Comparison of ENCODE assay signal across 16 cellular contexts in the genomic region with DNA sequence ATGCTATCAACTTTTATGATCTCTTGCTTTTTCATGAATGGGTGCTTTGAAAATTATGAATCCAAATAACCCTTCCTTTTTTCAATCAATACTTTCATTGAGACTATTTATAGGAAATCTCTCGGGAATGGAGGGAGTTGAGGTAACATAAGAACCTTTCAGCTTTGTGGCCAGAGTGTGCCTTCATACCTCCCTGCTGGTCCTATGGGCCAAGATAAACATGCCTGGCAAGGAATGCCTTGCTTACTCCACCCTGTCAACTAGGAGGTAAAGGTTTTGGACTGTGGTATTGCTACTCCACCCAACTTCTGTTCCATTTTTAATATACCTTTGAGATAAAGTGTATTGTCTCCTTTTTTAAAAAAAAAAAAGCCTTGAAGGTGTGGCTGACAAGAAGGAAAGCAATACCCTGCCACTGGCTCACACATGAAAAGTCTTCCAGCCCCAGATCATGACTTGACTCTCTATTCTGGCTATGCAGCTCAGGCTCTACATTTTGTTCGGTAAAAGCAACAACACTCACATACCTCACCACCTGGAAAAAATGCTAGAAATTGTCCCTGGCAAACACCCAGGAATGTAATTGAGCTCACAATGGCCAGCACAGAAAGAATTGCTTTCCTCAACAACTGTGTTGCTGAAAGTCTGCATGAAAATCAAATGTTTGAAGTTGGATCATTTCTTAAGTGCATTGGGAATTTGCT. TPM values are rescaled to one million over a fixed set of nuclear protein-coding genes. Genes with fewer than 3 reads are reported as not detected.
DNase-seq lines count a peak whose midpoint lies in the region; ATAC-seq and TF ChIP-seq lines count a peak whose summit lies in the region.
"Had no signal": no experiment of that assay in that cellular context is flagged by ENCODE, and none has a peak within 500 bp of the region (broad histone marks: within the 10 kb centered on the region; RNA-seq: fewer than 3 reads in every experiment).

No MANE protein-coding gene starts in this region.

- H3K27ac Mint-ChIP-seq in GM23338, result no peak overlapping the region
- H3K27ac Mint-ChIP-seq: activated naive CD8-positive, alpha-beta T cell treated with anti-CD3 and anti-CD28 coated beads, Interleukin-2, amount 10 ng/mL, durations not matched to agents 7 days and 5 days had no signal

- H3K79me2 ChIP-seq in GM23338 (replicated peaks; ENCODE audit: insufficient read depth), result no peaks in the 10 kb centered on the region

- H3K27me3 ChIP-seq in GM23338 (ENCODE audit: insufficient read depth) (no peaks in the 10 kb centered on the region), HAP-1 (ENCODE audit: low read depth) (peaks cover 7% of the 10 kb centered on the region)
- H3K27me3 ChIP-seq: BE2C had no signal

- intact Hi-C loops in sciatic nerve (cut with DNase I), result no loop called here

- DNase-seq in GM23338 (ENCODE audit: low spot score) (no peak), amniotic epithelial cell (ENCODE audit: low read depth) (peak; percentile 63), fibroblast of the aortic adventitia (ENCODE audit: low read depth) (peak; percentile 76), sciatic nerve (ENCODE audit: low spot score) (no peak), 8988T (no peak), HAP-1 (ENCODE audit: low spot score in 2 of 2) (no peak), RPMI8226 (no peak)
- DNase-seq: activated CD4-positive, alpha-beta T cell treated with anti-CD3 and anti-CD28 coated beads for 1 hour; activated naive CD8-positive, alpha-beta T cell treated with anti-CD3 and anti-CD28 coated beads, Interleukin-2, amount 10 ng/mL, durations not matched to agents 7 days and 5 days; BE2C; GOT3; NCI-H1694; NCI-H524 treated with DMSO at 0.1 percent for 48 hours had no signal

- ATAC-seq in GM23338, result no peak
- ATAC-seq in sciatic nerve, result peak; percentile 47
- no peak for ATAC-seq in HG03196 (IDR thresholded peaks at IDR 0.05; ENCODE audit: unreplicated experiment)
- ATAC-seq: K562 had no signal

- H3K36me3 Mint-ChIP-seq in GM23338 (ENCODE audit: low read depth), result no peaks in the 10 kb centered on the region
- H3K36me3 Mint-ChIP-seq: activated naive CD8-positive, alpha-beta T cell treated with anti-CD3 and anti-CD28 coated beads, Interleukin-2, amount 10 ng/mL, durations not matched to agents 7 days and 5 days had no signal

- H3K4me2 ChIP-seq in GM23338, result no peak overlapping the region

- no peaks in the 10 kb centered on the region for H4K20me1 ChIP-seq in GM23338 (replicated peaks; ENCODE audit: insufficient read depth)

- TF ChIP-seq CTCF in GM23338 (conservative IDR thresholded peaks at IDR 0.05; ENCODE audit: low read depth in 2 of 2) (no peak), fibroblast of the aortic adventitia (IDR thresholded peaks at IDR 0.05; ENCODE audit: insufficient read depth, low read length) (no peak)

- H3K27ac ChIP-seq in GM23338 (ENCODE audit: low read depth), result no peak overlapping the region

- no peaks in the 10 kb centered on the region for H3K9me3 Mint-ChIP-seq in GM23338
- H3K9me3 Mint-ChIP-seq: activated naive CD8-positive, alpha-beta T cell treated with anti-CD3 and anti-CD28 coated beads, Interleukin-2, amount 10 ng/mL, durations not matched to agents 7 days and 5 days had no signal

- H3K36me3 ChIP-seq in GM23338 (ENCODE audit: insufficient read depth) (no peaks in the 10 kb centered on the region), HAP-1 (replicated peaks) (no peaks in the 10 kb centered on the region)
- H3K36me3 ChIP-seq: BE2C had no signal

- H3K27me3 Mint-ChIP-seq in GM23338 (ENCODE audit: insufficient read depth, low read depth, poor library complexity), result no peaks in the 10 kb centered on the region

- no peaks in the 10 kb centered on the region for H3K9me3 ChIP-seq in HAP-1
- H3K9me3 ChIP-seq: BE2C had no signal

- 0 out of 2 replicates have a peak overlapping the region, but pooled peaks have one; percentile 20 for H2AFZ ChIP-seq in GM23338

- no peak overlapping the region for H3K4me3 ChIP-seq in GM23338
- no peak overlapping the region for H3K4me3 ChIP-seq in fibroblast of the aortic adventitia (ENCODE audit: low read depth, low read length)
- H3K4me3 ChIP-seq in HAP-1, result no peak overlapping the region
- H3K4me3 ChIP-seq: K562 had no signal

- H3K9me2 ChIP-seq in GM23338 (ENCODE audit: insufficient read depth), result no peaks in the 10 kb centered on the region

- peaks cover 5% of the 10 kb centered on the region; the same call in 2 of the 3 replicates for H3K4me1 Mint-ChIP-seq in GM23338
- H3K4me1 Mint-ChIP-seq: activated naive CD8-positive, alpha-beta T cell treated with anti-CD3 and anti-CD28 coated beads, Interleukin-2, amount 10 ng/mL, durations not matched to agents 7 days and 5 days had no signal

- no peaks in the 10 kb centered on the region for H3F3A ChIP-seq in GM23338 (replicated peaks; ENCODE audit: low read depth)

- H3K4me1 ChIP-seq in GM23338 (ENCODE audit: insufficient read depth) (no peaks in the 10 kb centered on the region; the same call in 1 of the 2 replicates), HAP-1 (no peaks in the 10 kb centered on the region)
- H3K4me1 ChIP-seq: BE2C had no signal

- in situ Hi-C loops in HAP-1 (cut with MboI; ENCODE audit: low sequenced_read_pairs), result no loop called here

- no peak overlapping the region for H3K4me3 Mint-ChIP-seq in GM23338
- H3K4me3 Mint-ChIP-seq: activated naive CD8-positive, alpha-beta T cell treated with anti-CD3 and anti-CD28 coated beads, Interleukin-2, amount 10 ng/mL, durations not matched to agents 7 days and 5 days had no signal

TF ChIP-seq in GM23338, 12 proteins besides CTCF, POLR2A, EP300 and RAD21 (continues in another document):
- no peak for TF ChIP-seq CREB1 (CRISPR knock-in tag; IDR thresholded peaks at IDR 0.05; ENCODE audit: low read depth)
- no peak for TF ChIP-seq ZNF114 (CRISPR knock-in tag; IDR thresholded peaks at IDR 0.05)
- TF ChIP-seq STAT1 (IDR thresholded peaks at IDR 0.05; ENCODE audit: unreplicated experiment), result no peak
- TF ChIP-seq, protein P1, sequence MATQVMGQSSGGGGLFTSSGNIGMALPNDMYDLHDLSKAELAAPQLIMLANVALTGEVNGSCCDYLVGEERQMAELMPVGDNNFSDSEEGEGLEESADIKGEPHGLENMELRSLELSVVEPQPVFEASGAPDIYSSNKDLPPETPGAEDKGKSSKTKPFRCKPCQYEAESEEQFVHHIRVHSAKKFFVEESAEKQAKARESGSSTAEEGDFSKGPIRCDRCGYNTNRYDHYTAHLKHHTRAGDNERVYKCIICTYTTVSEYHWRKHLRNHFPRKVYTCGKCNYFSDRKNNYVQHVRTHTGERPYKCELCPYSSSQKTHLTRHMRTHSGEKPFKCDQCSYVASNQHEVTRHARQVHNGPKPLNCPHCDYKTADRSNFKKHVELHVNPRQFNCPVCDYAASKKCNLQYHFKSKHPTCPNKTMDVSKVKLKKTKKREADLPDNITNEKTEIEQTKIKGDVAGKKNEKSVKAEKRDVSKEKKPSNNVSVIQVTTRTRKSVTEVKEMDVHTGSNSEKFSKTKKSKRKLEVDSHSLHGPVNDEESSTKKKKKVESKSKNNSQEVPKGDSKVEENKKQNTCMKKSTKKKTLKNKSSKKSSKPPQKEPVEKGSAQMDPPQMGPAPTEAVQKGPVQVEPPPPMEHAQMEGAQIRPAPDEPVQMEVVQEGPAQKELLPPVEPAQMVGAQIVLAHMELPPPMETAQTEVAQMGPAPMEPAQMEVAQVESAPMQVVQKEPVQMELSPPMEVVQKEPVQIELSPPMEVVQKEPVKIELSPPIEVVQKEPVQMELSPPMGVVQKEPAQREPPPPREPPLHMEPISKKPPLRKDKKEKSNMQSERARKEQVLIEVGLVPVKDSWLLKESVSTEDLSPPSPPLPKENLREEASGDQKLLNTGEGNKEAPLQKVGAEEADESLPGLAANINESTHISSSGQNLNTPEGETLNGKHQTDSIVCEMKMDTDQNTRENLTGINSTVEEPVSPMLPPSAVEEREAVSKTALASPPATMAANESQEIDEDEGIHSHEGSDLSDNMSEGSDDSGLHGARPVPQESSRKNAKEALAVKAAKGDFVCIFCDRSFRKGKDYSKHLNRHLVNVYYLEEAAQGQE (IDR thresholded peaks at IDR 0.05; ENCODE audit: unreplicated experiment), result no peak
- no peak for TF ChIP-seq ZNF331 (CRISPR knock-in tag; IDR thresholded peaks at IDR 0.05; ENCODE audit: low read depth)
- TF ChIP-seq POLR2AphosphoS5 (IDR thresholded peaks at IDR 0.05; ENCODE audit: low read depth), result no peak
- TF ChIP-seq, protein P2, sequence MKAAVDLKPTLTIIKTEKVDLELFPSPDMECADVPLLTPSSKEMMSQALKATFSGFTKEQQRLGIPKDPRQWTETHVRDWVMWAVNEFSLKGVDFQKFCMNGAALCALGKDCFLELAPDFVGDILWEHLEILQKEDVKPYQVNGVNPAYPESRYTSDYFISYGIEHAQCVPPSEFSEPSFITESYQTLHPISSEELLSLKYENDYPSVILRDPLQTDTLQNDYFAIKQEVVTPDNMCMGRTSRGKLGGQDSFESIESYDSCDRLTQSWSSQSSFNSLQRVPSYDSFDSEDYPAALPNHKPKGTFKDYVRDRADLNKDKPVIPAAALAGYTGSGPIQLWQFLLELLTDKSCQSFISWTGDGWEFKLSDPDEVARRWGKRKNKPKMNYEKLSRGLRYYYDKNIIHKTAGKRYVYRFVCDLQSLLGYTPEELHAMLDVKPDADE (IDR thresholded peaks at IDR 0.05), result no peak

RNA-seq across cellular contexts. Expression of a gene that starts 35.8 kb away (rescaled TPM):
- total RNA-seq in GM23338 (2014; rRNA removed; shearing (Covaris generic)), result 0.97 and 1.7 TPM in 2 replicates
- polyA plus RNA-seq in GM23338 (2016; fragmentation: Nextera tagmentation; extraction: Ambion mirVana), result 0.24 and 0.26 TPM in 2 replicates
- total RNA-seq in fibroblast of the aortic adventitia (ENCODE audit: low replicate concordance) (24.3 and 25.1 TPM in 2 replicates), sciatic nerve (114 TPM)
- total RNA-seq: activated naive CD8-positive, alpha-beta T cell treated with anti-CD3 and anti-CD28 coated beads, Interleukin-2, amount 10 ng/mL, durations not matched to agents 7 days and 5 days; T-helper 2 cell treated with Interferon-gamma antibody and Interleukin-4, amounts not matched to agents 100 ng/mL and 5 ng/mL, for 36 hours had no signal
- polyA plus RNA-seq: K562 had no signal

Comparison
In these comparisons a context has a peak if more than half of its experiments do, and no peak if none do; other contexts are left out.
1. DNase-seq: peak in amniotic epithelial cell (single experiment) and fibroblast of the aortic adventitia (single experiment); none in GM23338 (single experiment), sciatic nerve (single experiment), 8988T (single experiment), HAP-1 (0 of 2) and RPMI8226 (single experiment).